ENCODE assay signal across 1 cellular context in genomic region chr3:45110185-45110833, GRCh38.
A peak's percentile ranks its signal among the peaks of the same experiment; 100 is the strongest.
TF ChIP-seq lines count a peak whose summit lies in the region.

No MANE protein-coding gene starts in this region.

TF ChIP-seq in HepG2, 621 proteins besides CTCF, POLR2A, EP300 and RAD21 (continued from another document):
- TF ChIP-seq PAXIP1 (CRISPR knock-in tag; conservative IDR thresholded peaks at IDR 0.05) = peak; percentile 61; the same call in 1 of the 2 replicates
- TF ChIP-seq TCF7 (IDR thresholded peaks at IDR 0.05; ENCODE audit: low read depth) = no peak
- no peak for TF ChIP-seq NFRKB (IDR thresholded peaks at IDR 0.05)
- no peak for TF ChIP-seq MTF1 (CRISPR knock-in tag; IDR thresholded peaks at IDR 0.05)
- peak; percentile 43; the same call in 1 of the 2 replicates for TF ChIP-seq HNF4A (CRISPR knock-in tag; IDR thresholded peaks at IDR 0.05)
- 0 out of 2 replicates have a peak, but pooled peaks have one; percentile 26 for TF ChIP-seq GABPB1 (CRISPR knock-in tag; IDR thresholded peaks at IDR 0.05)
- TF ChIP-seq KAT8 (CRISPR knock-in tag; IDR thresholded peaks at IDR 0.05) = 0 out of 2 replicates have a peak, but pooled peaks have one; percentile 24
- TF ChIP-seq FOXK2 (IDR thresholded peaks at IDR 0.05) = no peak
- peak; percentile 59; the same call in 1 of the 2 replicates for TF ChIP-seq RFX5 (IDR thresholded peaks at IDR 0.05; ENCODE audit: low read depth, low read length)
- TF ChIP-seq RARA (CRISPR knock-in tag; IDR thresholded peaks at IDR 0.05) = 0 out of 2 replicates have a peak, but pooled peaks have one; percentile 10
- peak; percentile 72 for TF ChIP-seq ASH2L (IDR thresholded peaks at IDR 0.05; ENCODE audit: insufficient read length, low read depth, low read length)
- TF ChIP-seq EHMT2 (IDR thresholded peaks at IDR 0.05; ENCODE audit: borderline replicate concordance, low read depth, low read length) = 0 out of 2 replicates have a peak, but pooled peaks have one; percentile 59
- TF ChIP-seq ZSCAN21 (CRISPR knock-in tag; IDR thresholded peaks at IDR 0.05; ENCODE audit: borderline replicate concordance) = 0 out of 2 replicates have a peak, but pooled peaks have one; percentile 35
- TF ChIP-seq ELF4 (CRISPR knock-in tag; IDR thresholded peaks at IDR 0.05; ENCODE audit: borderline replicate concordance) = 0 out of 2 replicates have a peak, but pooled peaks have one; percentile 62
- peak; percentile 52 for TF ChIP-seq SAP130 (CRISPR knock-in tag; IDR thresholded peaks at IDR 0.05; ENCODE audit: low read depth)
- TF ChIP-seq ZNF501 (CRISPR knock-in tag; IDR thresholded peaks at IDR 0.05) = peak; percentile 54; the same call in 1 of the 2 replicates
- TF ChIP-seq ZSCAN25 (CRISPR knock-in tag; IDR thresholded peaks at IDR 0.05) = no peak
- 0 out of 2 replicates have a peak, but pooled peaks have one; percentile 21 for TF ChIP-seq SALL1 (CRISPR knock-in tag; IDR thresholded peaks at IDR 0.05)
- peak; percentile 36; the same call in 1 of the 2 replicates for TF ChIP-seq HNF4G (IDR thresholded peaks at IDR 0.05; ENCODE audit: borderline replicate concordance, low read depth, low read length)
- TF ChIP-seq HNF4G (CRISPR knock-in tag; IDR thresholded peaks at IDR 0.05; ENCODE audit: borderline replicate concordance, low read depth) = no peak
